In genomic region chr6:17446713-17447112, GRCh38 we compare ENCODE assay signal across 16 cellular contexts.
DNase-seq lines count a peak whose midpoint lies in the region; ATAC-seq and TF ChIP-seq lines count a peak whose summit lies in the region.
"Had no signal": no experiment of that assay in that cellular context is flagged by ENCODE, and none has a peak within 500 bp of the region (broad histone marks: within the 10 kb centered on the region; RNA-seq: fewer than 3 reads in every experiment).

No MANE protein-coding gene starts in this region.

- no peak overlapping the region for H3K27ac Mint-ChIP-seq in stimulated activated naive B cell treated with anti-CD40 and anti-IgM and Interleukin-4, amounts not matched to agents 10 μg/mL and 1 μg/mL and 100 μg/mL, for 72 hours
- H3K27ac Mint-ChIP-seq: CD4-positive, CD25-positive, alpha-beta regulatory T cell; natural killer cell treated with Interleukin-12 subunit alpha and Interleukin-12 subunit beta and Interleukin-15 and Interleukin-18, amount 100 ng/mL, for 72 hours had no signal

- no peaks in the 10 kb centered on the region for H3K9me3 Mint-ChIP-seq in stimulated activated naive B cell treated with anti-CD40 and anti-IgM and Interleukin-4, amounts not matched to agents 10 μg/mL and 1 μg/mL and 100 μg/mL, for 72 hours
- H3K9me3 Mint-ChIP-seq: CD4-positive, CD25-positive, alpha-beta regulatory T cell; natural killer cell treated with Interleukin-12 subunit alpha and Interleukin-12 subunit beta and Interleukin-15 and Interleukin-18, amount 100 ng/mL, for 72 hours had no signal

- H3K27me3 ChIP-seq in brain microvascular endothelial cell (replicated peaks), result no peaks in the 10 kb centered on the region

- no peak overlapping the region for H3K4me3 Mint-ChIP-seq in stimulated activated naive B cell treated with anti-CD40 and anti-IgM and Interleukin-4, amounts not matched to agents 10 μg/mL and 1 μg/mL and 100 μg/mL, for 72 hours
- H3K4me3 Mint-ChIP-seq: CD4-positive, CD25-positive, alpha-beta regulatory T cell; natural killer cell treated with Interleukin-12 subunit alpha and Interleukin-12 subunit beta and Interleukin-15 and Interleukin-18, amount 100 ng/mL, for 72 hours had no signal

- H3K4me3 ChIP-seq in brain microvascular endothelial cell (ENCODE audit: low read depth, low read length), result no peak overlapping the region
- H3K4me3 ChIP-seq: thoracic aorta had no signal

- no peaks in the 10 kb centered on the region for H3K36me3 ChIP-seq in brain microvascular endothelial cell (replicated peaks)
- H3K36me3 ChIP-seq: thoracic aorta had no signal

- ATAC-seq in HG02610 (IDR thresholded peaks at IDR 0.05; ENCODE audit: unreplicated experiment), result peak; percentile 21
- ATAC-seq in stimulated activated naive B cell treated with anti-CD40 and anti-IgM and Interleukin-4, amounts not matched to agents 10 μg/mL and 1 μg/mL and 100 μg/mL, for 72 hours (replicated peaks), result peak; percentile 33 to 46
- ATAC-seq: natural killer cell treated with Interleukin-12 subunit alpha and Interleukin-12 subunit beta and Interleukin-15 and Interleukin-18, amount 100 ng/mL, for 72 hours had no signal

- TF ChIP-seq CTCF in brain microvascular endothelial cell (IDR thresholded peaks at IDR 0.05; ENCODE audit: low read depth, low read length, missing control alignments), result peak; percentile 9

- H3K4me1 Mint-ChIP-seq in stimulated activated naive B cell treated with anti-CD40 and anti-IgM and Interleukin-4, amounts not matched to agents 10 μg/mL and 1 μg/mL and 100 μg/mL, for 72 hours, result peaks cover 8 to 16% of the 10 kb centered on the region in 2 donors
- H3K4me1 Mint-ChIP-seq: CD4-positive, CD25-positive, alpha-beta regulatory T cell had no signal

- no peaks in the 10 kb centered on the region for H3K36me3 Mint-ChIP-seq in stimulated activated naive B cell treated with anti-CD40 and anti-IgM and Interleukin-4, amounts not matched to agents 10 μg/mL and 1 μg/mL and 100 μg/mL, for 72 hours
- H3K36me3 Mint-ChIP-seq: CD4-positive, CD25-positive, alpha-beta regulatory T cell; natural killer cell treated with Interleukin-12 subunit alpha and Interleukin-12 subunit beta and Interleukin-15 and Interleukin-18, amount 100 ng/mL, for 72 hours had no signal

- DNase-seq in NCI-H146 (lab: John Stamatoyannopoulos, UW) (peak; percentile 10), NCI-H146 treated with DMSO at 0.1 percent for 48 hours (lab: John Stamatoyannopoulos, UW; ENCODE audit: unreplicated experiment) (no peak), brain microvascular endothelial cell (no peak), AML-193 (lab: John Stamatoyannopoulos, UW) (no peak), NCI-H2107 (lab: John Stamatoyannopoulos, UW) (no peak), activated gamma-delta T cell (lab: John Stamatoyannopoulos, UW) (no peak)
- DNase-seq in stimulated activated naive B cell treated with anti-CD40 and anti-IgM and Interleukin-4, amounts not matched to agents 10 μg/mL and 1 μg/mL and 100 μg/mL, for 72 hours, result no peak
- DNase-seq: 8988T; activated effector memory CD4-positive, alpha-beta T cell treated with anti-CD3 and anti-CD28 coated beads, Interleukin-2, amount 50 U/mL, for 16 hours; CD4-positive, CD25-positive, alpha-beta regulatory T cell; NCI-H1048; stimulated activated CD4-positive, alpha-beta T cell treated with anti-CD3 and anti-CD28 coated beads, Interleukin-2, amount 100 ng/mL, for 48 hours had no signal

- H3K27me3 Mint-ChIP-seq in stimulated activated naive B cell treated with anti-CD40 and anti-IgM and Interleukin-4, amounts not matched to agents 10 μg/mL and 1 μg/mL and 100 μg/mL, for 72 hours, result no peaks in the 10 kb centered on the region
- H3K27me3 Mint-ChIP-seq: CD4-positive, CD25-positive, alpha-beta regulatory T cell had no signal

- in situ Hi-C loops in brain microvascular endothelial cell (cut with HindIII; ENCODE audit: low pct_ligation_motif_present, low sequenced_read_pairs), result no loop called here

- H3K27ac ChIP-seq in brain microvascular endothelial cell, result no peak overlapping the region
- H3K27ac ChIP-seq: thoracic aorta, VCaP had no signal
